ENCODE assay signal across 28 cellular contexts in the genomic region with DNA sequence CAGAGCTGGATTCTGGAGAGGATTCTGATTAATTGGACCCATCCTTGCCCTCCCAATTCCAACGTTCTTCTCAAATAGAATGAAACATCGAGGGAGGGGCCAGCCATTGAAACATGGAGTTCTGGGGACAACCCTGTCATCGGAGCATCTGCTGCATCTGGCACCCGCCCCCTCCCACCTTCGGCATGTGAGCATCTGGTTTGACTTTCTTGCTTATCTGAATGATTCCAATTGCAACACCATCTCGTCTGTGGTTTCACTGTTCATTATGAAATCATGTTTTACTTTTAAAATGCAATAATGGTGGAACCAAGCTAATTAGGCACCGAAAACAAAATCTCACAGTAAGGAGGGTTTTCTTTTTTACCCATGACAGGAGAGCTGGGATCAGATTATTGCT.
A peak's percentile ranks its signal among the peaks of the same experiment; 100 is the strongest.
DNase-seq lines count a peak whose midpoint lies in the region; ATAC-seq and TF ChIP-seq lines count a peak whose summit lies in the region.
"Had no signal": no experiment of that assay in that cellular context is flagged by ENCODE, and none has a peak within 500 bp of the region (broad histone marks: within the 10 kb centered on the region; RNA-seq: fewer than 3 reads in every experiment).

No MANE protein-coding gene starts in this region.

- no peaks in the 10 kb centered on the region for H3K9me3 Mint-ChIP-seq in activated CD8-positive, alpha-beta T cell treated with anti-CD3 and anti-CD28 coated beads for 36 hours
- H3K9me3 Mint-ChIP-seq in activated CD8-positive, alpha-beta T cell treated with anti-CD3 and anti-CD28 coated beads, Interleukin-2, amount 10 ng/mL, durations not matched to agents 7 days and 5 days (ENCODE audit: insufficient read depth): no peaks in the 10 kb centered on the region
- H3K9me3 Mint-ChIP-seq: activated CD4-positive, alpha-beta memory T cell treated with anti-CD3 and anti-CD28 coated beads, Interleukin-2, amount 10 ng/mL, durations not matched to agents 7 days and 5 days; GM23338; stimulated activated effector memory CD8-positive, alpha-beta T cell treated with anti-CD3 and anti-CD28 coated beads, Interleukin-12 subunit alpha, Interleukin-12 subunit beta, amount 100 ng/mL, for 72 hours; type B pancreatic cell had no signal

- H3K9ac ChIP-seq in adipocyte (ENCODE audit: low read length): no peak overlapping the region

- H3K27ac Mint-ChIP-seq in activated CD8-positive, alpha-beta T cell treated with anti-CD3 and anti-CD28 coated beads for 36 hours: no peak overlapping the region
- no peak overlapping the region for H3K27ac Mint-ChIP-seq in activated CD8-positive, alpha-beta T cell treated with anti-CD3 and anti-CD28 coated beads, Interleukin-2, amount 10 ng/mL, durations not matched to agents 7 days and 5 days
- H3K27ac Mint-ChIP-seq: activated CD4-positive, alpha-beta memory T cell treated with anti-CD3 and anti-CD28 coated beads, Interleukin-2, amount 10 ng/mL, durations not matched to agents 7 days and 5 days; B cell; CD8-positive, alpha-beta memory T cell; GM23338; nephron; stimulated activated effector memory CD8-positive, alpha-beta T cell treated with anti-CD3 and anti-CD28 coated beads, Interleukin-12 subunit alpha, Interleukin-12 subunit beta, amount 100 ng/mL, for 72 hours; type B pancreatic cell had no signal

- POLR2A ChIA-PET in activated CD8-positive, alpha-beta T cell treated with anti-CD3 and anti-CD28 coated beads for 36 hours (lab: Charles Lee): no interaction called here
- POLR2A ChIA-PET in activated CD8-positive, alpha-beta T cell treated with anti-CD3 and anti-CD28 coated beads, Interleukin-2, amount 10 ng/mL, durations not matched to agents 7 days and 5 days (lab: Charles Lee): no interaction called here

- peaks cover 5% of the 10 kb centered on the region for H3K27me3 Mint-ChIP-seq in activated CD8-positive, alpha-beta T cell treated with anti-CD3 and anti-CD28 coated beads for 36 hours
- H3K27me3 Mint-ChIP-seq in activated CD8-positive, alpha-beta T cell treated with anti-CD3 and anti-CD28 coated beads, Interleukin-2, amount 10 ng/mL, durations not matched to agents 7 days and 5 days (ENCODE audit: low read depth): peaks cover 2% of the 10 kb centered on the region
- H3K27me3 Mint-ChIP-seq: activated CD4-positive, alpha-beta memory T cell treated with anti-CD3 and anti-CD28 coated beads, Interleukin-2, amount 10 ng/mL, durations not matched to agents 7 days and 5 days had no signal

- H3K4me3 Mint-ChIP-seq in activated CD8-positive, alpha-beta T cell treated with anti-CD3 and anti-CD28 coated beads for 36 hours: no peak overlapping the region
- H3K4me3 Mint-ChIP-seq in activated CD8-positive, alpha-beta T cell treated with anti-CD3 and anti-CD28 coated beads, Interleukin-2, amount 10 ng/mL, durations not matched to agents 7 days and 5 days: no peak overlapping the region
- H3K4me3 Mint-ChIP-seq: activated CD4-positive, alpha-beta memory T cell treated with anti-CD3 and anti-CD28 coated beads, Interleukin-2, amount 10 ng/mL, durations not matched to agents 7 days and 5 days; B cell; CD8-positive, alpha-beta memory T cell; GM23338; nephron; stimulated activated effector memory CD8-positive, alpha-beta T cell treated with anti-CD3 and anti-CD28 coated beads, Interleukin-12 subunit alpha, Interleukin-12 subunit beta, amount 100 ng/mL, for 72 hours; type B pancreatic cell had no signal

- H3K27me3 ChIP-seq in adipocyte (replicated peaks; ENCODE audit: control insufficient read depth, insufficient read depth, low read length) (peaks cover 45% of the 10 kb centered on the region), left ventricle myocardium inferior (ENCODE audit: low read depth) (peaks cover 63% of the 10 kb centered on the region)
- H3K27me3 ChIP-seq: body of pancreas had no signal

- CTCF ChIA-PET in activated CD8-positive, alpha-beta T cell treated with anti-CD3 and anti-CD28 coated beads for 36 hours (lab: Charles Lee): interaction anchor here (1.2 kb wide), 1 partner anchor 198 kb away, joined by 3 read pairs; no protein-coding TSS in a partner anchor
- CTCF ChIA-PET in activated CD8-positive, alpha-beta T cell treated with anti-CD3 and anti-CD28 coated beads, Interleukin-2, amount 10 ng/mL, durations not matched to agents 7 days and 5 days (lab: Charles Lee): interaction anchor here (1.5 kb wide), 1 partner anchor 9 kb away, joined by 4 read pairs; no protein-coding TSS in a partner anchor

- H3K9me3 ChIP-seq in adipocyte (ENCODE audit: control insufficient read depth, low read length) (peaks cover 3% of the 10 kb centered on the region), left ventricle myocardium inferior (replicated peaks) (peaks cover 5% of the 10 kb centered on the region)
- H3K9me3 ChIP-seq: body of pancreas had no signal

- no peaks in the 10 kb centered on the region for H3K36me3 Mint-ChIP-seq in activated CD8-positive, alpha-beta T cell treated with anti-CD3 and anti-CD28 coated beads for 36 hours (ENCODE audit: low read depth)
- no peaks in the 10 kb centered on the region for H3K36me3 Mint-ChIP-seq in activated CD8-positive, alpha-beta T cell treated with anti-CD3 and anti-CD28 coated beads, Interleukin-2, amount 10 ng/mL, durations not matched to agents 7 days and 5 days (ENCODE audit: low read depth)
- H3K36me3 Mint-ChIP-seq: CD8-positive, alpha-beta memory T cell; stimulated activated effector memory CD8-positive, alpha-beta T cell treated with anti-CD3 and anti-CD28 coated beads, Interleukin-12 subunit alpha, Interleukin-12 subunit beta, amount 100 ng/mL, for 72 hours; type B pancreatic cell had no signal

- H3K27ac ChIP-seq in left ventricle myocardium inferior (replicated peaks): no peak overlapping the region
- H3K27ac ChIP-seq: body of pancreas, heart right ventricle, HL-60 had no signal

- H3K4me3 ChIP-seq in adipocyte (ENCODE audit: low read length): no peak overlapping the region
- H3K4me3 ChIP-seq in left ventricle myocardium inferior: no peak overlapping the region
- H3K4me3 ChIP-seq: body of pancreas, GM23338, heart right ventricle, lung had no signal

- ATAC-seq in activated CD8-positive, alpha-beta T cell treated with anti-CD3 and anti-CD28 coated beads for 36 hours: no peak
- ATAC-seq in activated CD8-positive, alpha-beta T cell treated with anti-CD3 and anti-CD28 coated beads, Interleukin-2, amount 10 ng/mL, durations not matched to agents 7 days and 5 days: no peak
- ATAC-seq in sciatic nerve: no peak
- ATAC-seq: body of pancreas; GM23338; heart right ventricle; stimulated activated effector memory CD8-positive, alpha-beta T cell treated with anti-CD3 and anti-CD28 coated beads, Interleukin-12 subunit alpha, Interleukin-12 subunit beta, amount 100 ng/mL, for 72 hours had no signal

- no peaks in the 10 kb centered on the region for H3K4me1 Mint-ChIP-seq in activated CD8-positive, alpha-beta T cell treated with anti-CD3 and anti-CD28 coated beads for 36 hours (ENCODE audit: low read depth)
- no peaks in the 10 kb centered on the region for H3K4me1 Mint-ChIP-seq in activated CD8-positive, alpha-beta T cell treated with anti-CD3 and anti-CD28 coated beads, Interleukin-2, amount 10 ng/mL, durations not matched to agents 7 days and 5 days (ENCODE audit: low read depth)
- H3K4me1 Mint-ChIP-seq: activated CD4-positive, alpha-beta memory T cell treated with anti-CD3 and anti-CD28 coated beads, Interleukin-2, amount 10 ng/mL, durations not matched to agents 7 days and 5 days; B cell; CD8-positive, alpha-beta memory T cell; GM23338; nephron; stimulated activated effector memory CD8-positive, alpha-beta T cell treated with anti-CD3 and anti-CD28 coated beads, Interleukin-12 subunit alpha, Interleukin-12 subunit beta, amount 100 ng/mL, for 72 hours had no signal

- DNase-seq in activated CD8-positive, alpha-beta T cell treated with anti-CD3 and anti-CD28 coated beads for 36 hours: peak; percentile 25
- no peak for DNase-seq in activated CD8-positive, alpha-beta T cell treated with anti-CD3 and anti-CD28 coated beads, Interleukin-2, amount 10 ng/mL, durations not matched to agents 7 days and 5 days
- DNase-seq in MV-4-11 (lab: John Stamatoyannopoulos, UW) (peak; percentile 53), adipocyte (ENCODE audit: low read depth) (peak; percentile 71), posterior vena cava (ENCODE audit: low spot score) (peak; percentile 25), left ventricle myocardium inferior (no peak), sciatic nerve (ENCODE audit: low spot score) (no peak), NCI-H2029 treated with DMSO at 0.1 percent for 48 hours (lab: John Stamatoyannopoulos, UW) (no peak)
- DNase-seq: activated CD4-positive, alpha-beta memory T cell treated with anti-CD3 and anti-CD28 coated beads, Interleukin-2, amount 10 ng/mL, durations not matched to agents 7 days and 5 days; activated T-cell treated with anti-CD3 and anti-CD28 coated beads for 4 hours; body of pancreas; CD8-positive, alpha-beta memory T cell; DMS 273 treated with DMSO at 0.1 percent for 48 hours; heart right ventricle; NCI-H1092 treated with DMSO at 0.1 percent for 48 hours; NCI-H1930; NCI-H2227 treated with DMSO at 0.1 percent for 48 hours; NCI-H69; OCI-M1; stimulated activated CD4-positive, alpha-beta T cell treated with anti-CD3 and anti-CD28 coated beads, Interleukin-2, amount 100 ng/mL, for 48 hours; substantia nigra had no signal

- H3K36me3 ChIP-seq in adipocyte (ENCODE audit: control insufficient read depth, insufficient read depth, low read length, severe bottlenecking) (no peaks in the 10 kb centered on the region), left ventricle myocardium inferior (no peaks in the 10 kb centered on the region)
- H3K36me3 ChIP-seq: heart right ventricle had no signal

- intact Hi-C loops in activated CD8-positive, alpha-beta T cell treated with anti-CD3 and anti-CD28 coated beads for 36 hours (cut with micrococcal nuclease): no loop called here
- intact Hi-C loops in posterior vena cava (cut with DNase I): no loop called here
- intact Hi-C loops in left ventricle myocardium inferior (cut with micrococcal nuclease): no loop called here
- intact Hi-C loops in sciatic nerve (cut with DNase I): no loop called here

- peaks cover 20% of the 10 kb centered on the region for H3K4me1 ChIP-seq in adipocyte (ENCODE audit: control insufficient read depth, insufficient read depth, low read length)
- no peaks in the 10 kb centered on the region for H3K4me1 ChIP-seq in left ventricle myocardium inferior
- H3K4me1 ChIP-seq: body of pancreas, heart right ventricle had no signal

- TF ChIP-seq CTCF in activated CD8-positive, alpha-beta T cell treated with anti-CD3 and anti-CD28 coated beads for 36 hours (IDR thresholded peaks at IDR 0.05): no peak
- no peak for TF ChIP-seq CTCF in left ventricle myocardium inferior (IDR thresholded peaks at IDR 0.05; ENCODE audit: borderline replicate concordance)

Comparison
In these comparisons a context has a peak if more than half of its experiments do, and no peak if none do; other contexts are left out.
1. DNase-seq: peak in activated CD8-positive, alpha-beta T cell treated with anti-CD3 and anti-CD28 coated beads for 36 hours (single experiment), MV-4-11 (single experiment), adipocyte (single experiment) and posterior vena cava (single experiment); none in activated CD8-positive, alpha-beta T cell treated with anti-CD3 and anti-CD28 coated beads, Interleukin-2, amount 10 ng/mL, durations not matched to agents 7 days and 5 days (single experiment), left ventricle myocardium inferior (single experiment), sciatic nerve (single experiment) and NCI-H2029 treated with DMSO at 0.1 percent for 48 hours (single experiment).